Comparison of ENCODE assay signal across 25 cellular contexts in the genomic region with DNA sequence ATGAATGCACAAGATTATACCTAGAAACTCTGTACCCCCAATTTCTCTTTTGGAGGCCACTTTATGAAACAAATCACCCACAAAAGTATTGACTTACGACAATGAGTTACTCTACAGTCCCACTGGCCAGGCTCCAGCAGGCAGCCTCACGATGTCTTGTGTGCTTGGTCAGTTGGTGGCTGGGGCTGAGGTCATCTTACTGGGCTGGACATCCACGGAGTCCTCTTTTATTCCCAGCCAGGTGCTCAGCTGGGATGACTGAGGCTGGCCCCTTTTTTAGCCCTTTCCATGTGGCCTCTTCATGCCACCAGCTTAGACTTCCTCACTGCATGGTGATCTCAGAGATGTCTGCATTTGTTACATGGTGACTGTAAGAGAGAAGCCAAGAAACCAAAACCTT.
"Had no signal": no experiment of that assay in that cellular context is flagged by ENCODE, and none has a peak within 500 bp of the region (broad histone marks: within the 10 kb centered on the region; RNA-seq: fewer than 3 reads in every experiment).

No MANE protein-coding gene starts in this region.

- H3K27me3 ChIP-seq: gastrocnemius medialis had no signal

- DNase-seq: cortex of kidney; effector CD8-positive, alpha-beta T cell; effector memory CD8-positive, alpha-beta T cell; endodermal cell; erythroblast; esophagus squamous epithelium; foreskin fibroblast; foreskin melanocyte; gastrocnemius medialis; heart left ventricle; hippocampal formation; kidney; kidney glomerular epithelial cell; left colon; left lung; left ventricle myocardium superior; mammary epithelial cell; mesendoderm; midbrain; naive thymus-derived CD4-positive, alpha-beta T cell had no signal

- H3K4me3 Mint-ChIP-seq: dendritic cell treated with granulocyte-macrophage colony-stimulating factor and Interleukin-4, amounts not matched to agents 40 ng/mL and 50 ng/mL, for 4 days; effector memory CD8-positive, alpha-beta T cell; endodermal cell; memory B cell; naive thymus-derived CD4-positive, alpha-beta T cell had no signal

- H3K4me3 ChIP-seq: esophagus squamous epithelium, gastrocnemius medialis, heart left ventricle, left lung, lung had no signal

- ATAC-seq: effector memory CD8-positive, alpha-beta T cell; esophagus mucosa; gastrocnemius medialis; heart left ventricle; left colon; left lung; left ventricle myocardium superior; naive thymus-derived CD4-positive, alpha-beta T cell had no signal

- H3K9me3 ChIP-seq: gastrocnemius medialis had no signal

- H3K36me3 ChIP-seq: esophagus squamous epithelium, gastrocnemius medialis, heart left ventricle, left lung had no signal

- H3K27ac Mint-ChIP-seq: dendritic cell treated with granulocyte-macrophage colony-stimulating factor and Interleukin-4, amounts not matched to agents 40 ng/mL and 50 ng/mL, for 4 days; effector memory CD8-positive, alpha-beta T cell; endodermal cell; memory B cell; naive thymus-derived CD4-positive, alpha-beta T cell had no signal

- H3K27ac ChIP-seq: epithelial cell of prostate, esophagus squamous epithelium, gastrocnemius medialis, heart left ventricle, left lung had no signal
